Comparison of ENCODE assay signal across 1 cellular context in the genomic region with DNA sequence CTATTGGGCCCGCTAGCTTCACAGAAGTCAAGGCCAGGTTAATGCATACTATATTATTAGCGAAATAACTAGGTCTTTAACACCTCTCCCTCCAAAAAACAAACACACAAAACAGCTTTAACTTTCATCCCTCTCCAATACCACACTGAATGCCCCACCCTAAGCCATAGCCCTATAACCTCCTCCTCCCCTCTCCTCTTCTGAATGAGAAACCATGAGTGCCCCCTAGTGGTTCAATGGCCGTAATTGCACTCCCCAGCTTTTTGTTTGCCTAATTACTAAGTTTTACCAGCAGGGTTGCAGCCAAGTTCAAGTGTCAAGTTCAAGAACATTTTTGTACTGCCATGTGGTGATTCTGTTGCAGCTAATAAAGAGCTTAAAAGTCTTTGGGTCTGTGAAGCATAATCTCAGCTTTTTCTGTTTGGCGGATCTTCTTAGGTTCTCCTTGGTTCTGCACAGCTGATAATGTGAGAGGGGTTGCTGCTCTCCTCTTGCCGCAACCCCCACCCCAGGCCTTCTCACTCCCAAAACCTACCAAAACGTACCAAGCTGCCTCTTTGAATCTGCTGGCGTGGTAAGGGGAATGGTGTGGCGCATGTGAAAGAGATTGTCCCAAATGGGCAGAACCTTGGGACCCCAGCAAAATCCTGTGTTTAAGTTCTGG.
TF ChIP-seq lines count a peak whose summit lies in the region.

No MANE protein-coding gene starts in this region.

TF ChIP-seq in neural cell, 6 proteins besides CTCF, POLR2A, EP300 and RAD21:
- TF ChIP-seq, protein P1, sequence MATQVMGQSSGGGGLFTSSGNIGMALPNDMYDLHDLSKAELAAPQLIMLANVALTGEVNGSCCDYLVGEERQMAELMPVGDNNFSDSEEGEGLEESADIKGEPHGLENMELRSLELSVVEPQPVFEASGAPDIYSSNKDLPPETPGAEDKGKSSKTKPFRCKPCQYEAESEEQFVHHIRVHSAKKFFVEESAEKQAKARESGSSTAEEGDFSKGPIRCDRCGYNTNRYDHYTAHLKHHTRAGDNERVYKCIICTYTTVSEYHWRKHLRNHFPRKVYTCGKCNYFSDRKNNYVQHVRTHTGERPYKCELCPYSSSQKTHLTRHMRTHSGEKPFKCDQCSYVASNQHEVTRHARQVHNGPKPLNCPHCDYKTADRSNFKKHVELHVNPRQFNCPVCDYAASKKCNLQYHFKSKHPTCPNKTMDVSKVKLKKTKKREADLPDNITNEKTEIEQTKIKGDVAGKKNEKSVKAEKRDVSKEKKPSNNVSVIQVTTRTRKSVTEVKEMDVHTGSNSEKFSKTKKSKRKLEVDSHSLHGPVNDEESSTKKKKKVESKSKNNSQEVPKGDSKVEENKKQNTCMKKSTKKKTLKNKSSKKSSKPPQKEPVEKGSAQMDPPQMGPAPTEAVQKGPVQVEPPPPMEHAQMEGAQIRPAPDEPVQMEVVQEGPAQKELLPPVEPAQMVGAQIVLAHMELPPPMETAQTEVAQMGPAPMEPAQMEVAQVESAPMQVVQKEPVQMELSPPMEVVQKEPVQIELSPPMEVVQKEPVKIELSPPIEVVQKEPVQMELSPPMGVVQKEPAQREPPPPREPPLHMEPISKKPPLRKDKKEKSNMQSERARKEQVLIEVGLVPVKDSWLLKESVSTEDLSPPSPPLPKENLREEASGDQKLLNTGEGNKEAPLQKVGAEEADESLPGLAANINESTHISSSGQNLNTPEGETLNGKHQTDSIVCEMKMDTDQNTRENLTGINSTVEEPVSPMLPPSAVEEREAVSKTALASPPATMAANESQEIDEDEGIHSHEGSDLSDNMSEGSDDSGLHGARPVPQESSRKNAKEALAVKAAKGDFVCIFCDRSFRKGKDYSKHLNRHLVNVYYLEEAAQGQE (IDR thresholded peaks at IDR 0.05; ENCODE audit: borderline replicate concordance), result no peak
- TF ChIP-seq SMC3 (conservative IDR thresholded peaks at IDR 0.05; ENCODE audit: poor library complexity), result peak; percentile 89
TF ChIP-seq in neural cell: peak in this region for 1.
